ENCODE assay signal across 12 cellular contexts in the genomic region with DNA sequence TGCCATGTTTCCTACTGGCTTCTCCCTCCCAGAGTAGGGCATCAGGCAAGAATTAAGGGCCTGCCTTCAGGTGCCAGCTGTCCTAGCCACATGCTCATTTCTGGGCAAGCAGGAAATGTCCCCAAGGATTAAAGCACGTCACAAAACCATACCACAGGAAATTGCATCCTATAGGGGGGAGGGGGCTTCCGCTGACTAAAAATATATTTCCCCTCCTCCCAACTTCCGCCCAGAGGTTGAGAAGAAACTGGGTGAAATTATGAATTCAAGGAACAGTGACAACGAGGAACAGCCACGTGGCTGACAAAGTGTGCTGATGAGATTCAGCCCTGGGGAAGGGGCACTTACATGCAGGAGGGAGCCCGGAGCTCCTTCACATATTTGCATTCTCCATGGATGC. TPM values are rescaled to one million over a fixed set of nuclear protein-coding genes. Genes with fewer than 3 reads are reported as not detected.
DNase-seq lines count a peak whose midpoint lies in the region; ATAC-seq, FAIRE-seq and TF ChIP-seq lines count a peak whose summit lies in the region.
"Had no signal": no experiment of that assay in that cellular context is flagged by ENCODE, and none has a peak within 500 bp of the region (broad histone marks: within the 10 kb centered on the region; RNA-seq: fewer than 3 reads in every experiment).

No MANE protein-coding gene starts in this region.

- peak overlapping the region; percentile 25 to 99 (median 82) for H3K27ac ChIP-seq in heart left ventricle
- H3K27ac ChIP-seq in right atrium auricular region = peak overlapping the region; percentile 91 to 95
- peak overlapping the region; percentile 28 to 53 (median 46) for H3K27ac ChIP-seq in transverse colon
- H3K27ac ChIP-seq in H9 (ENCODE audit: insufficient read length, low read depth, low read length) = no peak overlapping the region

- H3K36me3 Mint-ChIP-seq in T-helper 17 cell (ENCODE audit: low read depth) (peaks cover 2% of the 10 kb centered on the region), H9 (ENCODE audit: insufficient read depth in 1 of 3, low read depth in 3 of 3) (peaks cover 0 to 4% (median 0%) of the 10 kb centered on the region in 3 experiments; a peak in 2 of 7 replicates)

- H3K18ac ChIP-seq in H9 (ENCODE audit: insufficient read length, low read depth, low read length) = no peak overlapping the region

- no peak overlapping the region for H2BK20ac ChIP-seq in H9 (ENCODE audit: low read depth, low read length, poor library complexity, severe bottlenecking)

- H3K4me3 Mint-ChIP-seq in T-helper 17 cell = peak overlapping the region; percentile 22
- H3K4me3 Mint-ChIP-seq in H9 = no peak overlapping the region

- intact Hi-C loops in heart left ventricle (cut with DNase I) = loop anchor here in 3 of 10 donors (5.0 to 10.0 kb wide), 3 partner anchors 40 to 267 kb away; a partner anchor contains a TSS
- intact Hi-C loops in left cardiac atrium (cut with DNase I) = loop anchor here (10.0 kb wide), 1 partner anchor 47 kb away; no protein-coding TSS in a partner anchor
- intact Hi-C loops in transverse colon (cut with DNase I; ENCODE audit: low total_unique reads) = loop anchor here (10.0 kb wide), 1 partner anchor 167 kb away; a partner anchor contains a TSS

- no peak overlapping the region for H2BK120ac ChIP-seq in H9 (ENCODE audit: low read depth, low read length, poor library complexity, severe bottlenecking)

- H4K8ac ChIP-seq in H9 (replicated peaks; ENCODE audit: insufficient read length, low read depth, low read length) = no peak overlapping the region

- H2BK5ac ChIP-seq in H9 (ENCODE audit: insufficient read length, low read length) = no peak overlapping the region

- no peak overlapping the region for H2BK12ac ChIP-seq in H9 (ENCODE audit: insufficient read length, low read depth, low read length)

- H3T11ph ChIP-seq in H9 (ENCODE audit: low read length) = no peak overlapping the region

- H3K4me1 ChIP-seq in heart left ventricle (peaks cover 8 to 91% (median 81%) of the 10 kb centered on the region in 12 donors), right atrium auricular region (peaks cover 0 to 82% of the 10 kb centered on the region in 2 donors), transverse colon (peaks cover 4 to 47% (median 27%) of the 10 kb centered on the region in 4 donors), H9 (ENCODE audit: insufficient read depth, low read length) (no peaks in the 10 kb centered on the region; the same call in 1 of the 2 replicates)

- peak; percentile 72 for TF ChIP-seq EP300 in transverse colon (IDR thresholded peaks at IDR 0.05; ENCODE audit: low read depth)

- peak in 2 of 5 donors; percentile 41 to 45 for DNase-seq in heart left ventricle
- no peak for DNase-seq in left cardiac atrium
- DNase-seq in T-helper 17 cell = no peak
- DNase-seq in right atrium auricular region (ENCODE audit: low spot score) = no peak
- no peak for DNase-seq in transverse colon
- no peak for DNase-seq in HTR-8/SVneo (ENCODE audit: insufficient read length, low spot score)
- DNase-seq in H9 = no peak
- DNase-seq: IMR-90, mesenchymal stem cell, T-helper 9 cell had no signal

- H3K27me3 Mint-ChIP-seq in T-helper 17 cell = no peaks in the 10 kb centered on the region
- H3K27me3 Mint-ChIP-seq in H9 (ENCODE audit: low read depth) = peaks cover 16% of the 10 kb centered on the region

- no peak for TF ChIP-seq POLR2A in heart left ventricle (IDR thresholded peaks at IDR 0.05)
- no peak for TF ChIP-seq POLR2A in transverse colon (IDR thresholded peaks at IDR 0.05)

- H3K14ac ChIP-seq in H9 (ENCODE audit: insufficient read depth, low read length) = no peak overlapping the region

- H3K56ac ChIP-seq in H9 (ENCODE audit: insufficient read length, low read depth, low read length) = no peak overlapping the region

- H3K79me2 ChIP-seq in H9 (ENCODE audit: insufficient read depth, low read length) = no peaks in the 10 kb centered on the region

- no peak for FAIRE-seq in HTR-8/SVneo (lab: Jason Lieb, UNC)

- in situ Hi-C loops in transverse colon (cut with MboI; ENCODE audit: low pct_ligation_motif_present in 1 of 4, low pct_unique_long_range_greater_than_20kb in 1 of 4, low sequenced_read_pairs in 3 of 4) = no loop called here

- no peak overlapping the region for H2BK15ac ChIP-seq in H9 (ENCODE audit: low read depth, low read length)

- ATAC-seq in heart left ventricle (peak in 1 of 4 donors; percentile 4), left cardiac atrium (no peak), T-helper 17 cell (no peak), HG02678 (IDR thresholded peaks at IDR 0.05; ENCODE audit: unreplicated experiment) (no peak)

- no peaks in the 10 kb centered on the region for H3K79me1 ChIP-seq in H9 (ENCODE audit: insufficient read depth, low read depth, low read length, poor library complexity, severe bottlenecking)

- no peak overlapping the region for H3K23ac ChIP-seq in H9 (ENCODE audit: insufficient read length, low read depth, low read length)

- no peak overlapping the region for H2AFZ ChIP-seq in H9 (ENCODE audit: low read length)

- H3K4me3 ChIP-seq in heart left ventricle (peak overlapping the region in 7 of 12 donors; percentile 4 to 99 (median 15)), right atrium auricular region (peak overlapping the region in 1 of 2 donors; percentile 13), transverse colon (no peak overlapping the region)

- no peak overlapping the region for H3K4ac ChIP-seq in H9 (ENCODE audit: low read depth, low read length)

- no peaks in the 10 kb centered on the region for H3K9me3 ChIP-seq in heart left ventricle
- H3K9me3 ChIP-seq in T-helper 17 cell (ENCODE audit: control insufficient read depth, low read length, poor library complexity, severe bottlenecking) = no peaks in the 10 kb centered on the region
- H3K9me3 ChIP-seq in right atrium auricular region = no peaks in the 10 kb centered on the region
- no peaks in the 10 kb centered on the region for H3K9me3 ChIP-seq in transverse colon
- H3K9me3 ChIP-seq in H9 (ENCODE audit: control insufficient read depth, low read depth, low read length) = no peaks in the 10 kb centered on the region

- H3K4me2 ChIP-seq in H9 (ENCODE audit: insufficient read depth, insufficient read length, low read length) = no peak overlapping the region

- 42 to 54% (median 51%) methylated on average over 6 of the region's 6 CpGs for WGBS in heart left ventricle, 4 donors
- 64 to 92% methylated on average over 4 to 6 of the region's 6 CpGs for WGBS in transverse colon (ENCODE audit: low coverage in 1 of 2), 2 donors
- WGBS in H9 (ENCODE audit: extremely low coverage, insufficient read length, low lambda C conversion rate) = no CpG with 5 or more reads among the region's 6 CpGs

- peaks cover 11% of the 10 kb centered on the region for H3K23me2 ChIP-seq in H9 (ENCODE audit: insufficient read length, low read depth, low read length, poor library complexity, severe bottlenecking)

- H3K36me3 ChIP-seq in heart left ventricle (peaks cover 0 to 60% (median 37%) of the 10 kb centered on the region in 9 donors), right atrium auricular region (peaks cover 3% of the 10 kb centered on the region), transverse colon (no peaks in the 10 kb centered on the region)

- no peak overlapping the region for H3K9ac ChIP-seq in H9 (ENCODE audit: extremely low read depth, insufficient read length, low read length)

- H4K20me1 ChIP-seq in H9 (ENCODE audit: control insufficient read depth, insufficient read depth, insufficient read length) = no peaks in the 10 kb centered on the region

- TF ChIP-seq CTCF in heart left ventricle (IDR thresholded peaks at IDR 0.05) (no peak), right atrium auricular region (IDR thresholded peaks at IDR 0.05) (no peak), transverse colon (IDR thresholded peaks at IDR 0.05) (no peak), H9 (conservative IDR thresholded peaks at IDR 0.05) (no peak)

- H2AK5ac ChIP-seq in H9 (ENCODE audit: insufficient read length, low read length) = no peak overlapping the region

- H3K27ac Mint-ChIP-seq in T-helper 17 cell = peak overlapping the region; percentile 24
- no peak overlapping the region for H3K27ac Mint-ChIP-seq in H9

- no peaks in the 10 kb centered on the region for H3K9me3 Mint-ChIP-seq in H9

- peaks cover 23% of the 10 kb centered on the region for H3K4me1 Mint-ChIP-seq in T-helper 17 cell
- H3K4me1 Mint-ChIP-seq in H9 = peaks cover 16 to 22% of the 10 kb centered on the region in 2 experiments

- H3K27me3 ChIP-seq in heart left ventricle = no peaks in the 10 kb centered on the region
- no peaks in the 10 kb centered on the region for H3K27me3 ChIP-seq in right atrium auricular region
- no peaks in the 10 kb centered on the region for H3K27me3 ChIP-seq in transverse colon
- peaks cover 3% of the 10 kb centered on the region; the same call in 1 of the 2 replicates for H3K27me3 ChIP-seq in H9 (ENCODE audit: insufficient read depth, low read length)

- no peak overlapping the region for H4K5ac ChIP-seq in H9 (ENCODE audit: insufficient read length, low read depth, low read length)

- no peak overlapping the region for H4K91ac ChIP-seq in H9 (ENCODE audit: insufficient read length, low read depth, low read length)

RNA-seq across cellular contexts. Expression of a gene that starts 4.1 kb away (rescaled TPM):
- total RNA-seq in heart left ventricle (10 to 100 TPM; 23.6 to 60.1 (median 34.9) TPM), left cardiac atrium (10 to 100 TPM; 12.9 to 18.3 TPM), T-helper 17 cell (1 to 10 TPM; 3.2 to 7.3 TPM), right atrium auricular region (10 to 100 TPM; 32.2 to 60.7 TPM), transverse colon (10 to 100 TPM; 10.5 to 40.0 (median 35.6) TPM), H9 (2021) (2.4 and 2.5 TPM in 2 replicates)
- polyA plus RNA-seq in heart left ventricle = 10 to 100 TPM; 18.2 to 50.7 TPM

RNA-seq across cellular contexts. Expression of a gene that starts 17.7 kb away (rescaled TPM):
- total RNA-seq in heart left ventricle (under 1 TPM in 4 of 9 donors, not detected in 5; 0.08 to 0.20 (median 0.15) TPM), left cardiac atrium (under 1 TPM; 0.09 to 0.21 TPM), T-helper 17 cell (not detected), right atrium auricular region (not detected), transverse colon (1 to 10 TPM in 1 of 4 donors, under 1 TPM in 2, not detected in 1; 0.48 to 3.0 (median 0.82) TPM), H9 (2021) (0.07 TPM in 1 of 2 replicates, not detected in the other)
- under 1 TPM in 1 of 2 donors, not detected in 1; 0.08 TPM for polyA plus RNA-seq in heart left ventricle
- total RNA-seq: IMR-90 had no signal
- polyA plus RNA-seq: BJ, IMR-90 had no signal

RNA-seq across cellular contexts. Expression of a gene that starts 39.4 kb away (rescaled TPM):
- total RNA-seq in heart left ventricle (100 to 1,000 TPM in 1 of 9 donors, 10 to 100 TPM in 8; 53.8 to 130 (median 72.3) TPM), left cardiac atrium (10 to 100 TPM; 49.1 to 54.7 TPM), T-helper 17 cell (10 to 100 TPM; 33.4 to 35.2 TPM), right atrium auricular region (100 to 1,000 TPM in 1 of 2 donors, 10 to 100 TPM in 1; 80.4 to 123 TPM), transverse colon (100 to 1,000 TPM in 2 of 4 donors, 10 to 100 TPM in 2; 72.9 to 230 (median 98.4) TPM), H9 (2021) (56.2 and 58.3 TPM in 2 replicates)
- polyA plus RNA-seq in heart left ventricle = 100 to 1,000 TPM in 1 of 2 donors, 10 to 100 TPM in 1; 93.8 to 140 TPM

RNA-seq across cellular contexts. Expression of a gene that starts 59.3 kb away (rescaled TPM):
- total RNA-seq in heart left ventricle (10 to 100 TPM; 49.5 to 78.8 (median 63.6) TPM), left cardiac atrium (10 to 100 TPM; 50.1 to 67.5 TPM), T-helper 17 cell (100 to 1,000 TPM; 223 to 228 TPM), right atrium auricular region (10 to 100 TPM; 50.4 to 58.6 TPM), transverse colon (100 to 1,000 TPM; 113 to 212 (median 164) TPM), H9 (2021) (102 and 105 TPM in 2 replicates)
- 10 to 100 TPM; 41.4 to 48.3 TPM for polyA plus RNA-seq in heart left ventricle

Comparison
In these comparisons a context has a peak if more than half of its experiments do, and no peak if none do; other contexts are left out.
1. H3K4me3 ChIP-seq: peak in heart left ventricle (7 of 12); none in transverse colon (0 of 4).